ENCODE assay signal across 23 cellular contexts in genomic region chr1:155318082-155318481, GRCh38. TPM values are rescaled to one million over a fixed set of nuclear protein-coding genes. Genes with fewer than 3 reads are reported as not detected.
"Had no signal": no experiment of that assay in that cellular context is flagged by ENCODE, and none has a peak within 500 bp of the region (broad histone marks: within the 10 kb centered on the region; RNA-seq: fewer than 3 reads in every experiment).

No MANE protein-coding gene starts in this region.

- H3K27ac ChIP-seq: coronary artery, esophagus muscularis mucosa, gastroesophageal sphincter, heart right ventricle, left ventricle myocardium inferior, pancreas, tibial artery had no signal

- H3K27ac Mint-ChIP-seq: activated naive CD8-positive, alpha-beta T cell treated with anti-CD3 and anti-CD28 coated beads, Interleukin-2, amount 10 ng/mL, durations not matched to agents 7 days and 5 days had no signal

- H3K27me3 ChIP-seq: esophagus muscularis mucosa, gastroesophageal sphincter, heart right ventricle, pancreas, tibial artery had no signal

- DNase-seq: activated CD4-positive, alpha-beta T cell treated with anti-CD3 and anti-CD28 coated beads for 48 hours; activated CD4-positive, CD25-positive, alpha-beta regulatory T cell; activated naive CD8-positive, alpha-beta T cell treated with anti-CD3 and anti-CD28 coated beads, Interleukin-2, amount 10 ng/mL, durations not matched to agents 7 days and 5 days; anterior cingulate cortex; heart right ventricle; kidney glomerular epithelial cell; left ventricle myocardium inferior; naive thymus-derived CD8-positive, alpha-beta T cell; pancreas; stimulated activated CD4-positive, alpha-beta T cell treated with anti-CD3 and anti-CD28 coated beads, Interleukin-4, amount 100 ng/mL, for 4 hours; stimulated activated naive CD4-positive, alpha-beta T cell; substantia nigra; T1000; tibial artery had no signal

- H3K4me3 ChIP-seq: coronary artery, esophagus muscularis mucosa, gastroesophageal sphincter, heart right ventricle, left ventricle myocardium inferior, pancreas, tibial artery had no signal

- H3K4me3 Mint-ChIP-seq: activated naive CD8-positive, alpha-beta T cell treated with anti-CD3 and anti-CD28 coated beads, Interleukin-2, amount 10 ng/mL, durations not matched to agents 7 days and 5 days; central memory CD8-positive, alpha-beta T cell; memory B cell; naive thymus-derived CD8-positive, alpha-beta T cell had no signal

- H3K27me3 Mint-ChIP-seq: activated naive CD8-positive, alpha-beta T cell treated with anti-CD3 and anti-CD28 coated beads, Interleukin-2, amount 10 ng/mL, durations not matched to agents 7 days and 5 days; central memory CD8-positive, alpha-beta T cell; memory B cell; naive thymus-derived CD8-positive, alpha-beta T cell had no signal

- H3K9me3 ChIP-seq: esophagus muscularis mucosa, gastroesophageal sphincter, heart right ventricle, left ventricle myocardium inferior, pancreas, tibial artery had no signal

- ATAC-seq: gastroesophageal sphincter; heart right ventricle; naive thymus-derived CD8-positive, alpha-beta T cell; pancreas; sciatic nerve had no signal

- FAIRE-seq: pancreas had no signal

- H3K36me3 ChIP-seq: pancreas had no signal

- H3K9me3 Mint-ChIP-seq: activated naive CD8-positive, alpha-beta T cell treated with anti-CD3 and anti-CD28 coated beads, Interleukin-2, amount 10 ng/mL, durations not matched to agents 7 days and 5 days; central memory CD8-positive, alpha-beta T cell; memory B cell; naive thymus-derived CD8-positive, alpha-beta T cell had no signal

RNA-seq across cellular contexts. Expression of gene PKLR, which starts 16.8 kb away (rescaled TPM):
- total RNA-seq: activated naive CD8-positive, alpha-beta T cell treated with anti-CD3 and anti-CD28 coated beads, Interleukin-2, amount 10 ng/mL, durations not matched to agents 7 days and 5 days; esophagus muscularis mucosa; gastroesophageal sphincter; left ventricle myocardium inferior; naive thymus-derived CD8-positive, alpha-beta T cell; pulmonary artery endothelial cell; sciatic nerve; T-helper 1 cell treated with Interleukin-12 subunit alpha and Interleukin-12 subunit beta and Interleukin-4 antibody, amounts not matched to agents 30 ng/mL and 1 ng/mL, for 36 hours; urinary bladder had no signal
- polyA plus RNA-seq: heart right ventricle; naive thymus-derived CD8-positive, alpha-beta T cell; urinary bladder had no signal
